10 cellular contexts compared by ENCODE assay signal in the genomic region with DNA sequence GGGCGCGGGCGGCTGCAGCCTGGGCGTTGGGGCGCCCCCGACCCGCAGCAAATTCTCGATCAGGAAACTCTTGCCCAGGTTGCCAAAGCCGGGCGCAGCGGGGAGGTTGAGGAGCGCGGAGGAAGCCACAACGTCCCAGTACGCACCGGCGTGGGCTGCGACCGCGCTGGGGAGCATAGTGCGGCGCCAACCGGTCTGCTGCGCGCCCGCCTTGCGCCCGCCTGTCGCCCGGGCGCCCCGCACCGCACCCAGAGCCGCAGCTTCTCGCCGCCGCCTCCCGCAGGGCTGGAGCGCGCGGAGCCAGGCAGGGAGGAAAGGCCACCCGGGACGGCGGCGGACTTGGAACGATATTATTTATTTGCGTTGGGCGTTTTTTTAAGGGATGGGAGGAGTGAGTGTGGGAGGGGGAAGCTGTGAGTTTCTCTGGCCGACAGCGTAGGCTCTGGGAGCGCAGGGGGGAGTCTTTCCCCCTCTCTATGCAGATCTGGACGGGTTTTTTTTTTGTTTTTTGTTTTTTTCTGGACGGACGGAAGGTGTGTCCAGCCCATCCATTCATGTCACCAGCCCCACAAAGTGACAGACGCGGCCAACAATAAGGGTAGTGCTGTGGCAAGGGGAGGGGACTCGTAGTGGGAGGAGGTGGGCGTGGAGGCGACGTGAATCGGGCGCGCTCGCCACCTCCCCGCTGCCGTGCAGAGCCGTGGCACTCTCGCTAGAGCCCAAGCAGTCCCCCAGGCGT. TPM values are rescaled to one million over a fixed set of nuclear protein-coding genes. Genes with fewer than 3 reads are reported as not detected.
DNase-seq lines count a peak whose midpoint lies in the region; ATAC-seq, FAIRE-seq and TF ChIP-seq lines count a peak whose summit lies in the region.
"Had no signal": no experiment of that assay in that cellular context is flagged by ENCODE, and none has a peak within 500 bp of the region (broad histone marks: within the 10 kb centered on the region; RNA-seq: fewer than 3 reads in every experiment).

Gene DBX2, minus strand, starts transcription at position 349 of the 739 bp plus-strand sequence. Its CDS starts 172 bp downstream, at position 177.

- DNase-seq in activated CD4-positive, alpha-beta T cell treated with anti-CD3 and anti-CD28 coated beads for 48 hours, result peak; percentile 5
- no peak for DNase-seq in activated CD4-positive, alpha-beta T cell treated with anti-CD3 and anti-CD28 coated beads, Interleukin-2, amount 50 U/mL, for 1 hour
- DNase-seq in bronchial epithelial cell (ENCODE audit: low read depth) (no peak), tibial artery (no peak), glomerular visceral epithelial cell (ENCODE audit: extremely low spot score) (no peak), middle frontal gyrus (ENCODE audit: extremely low spot score, low spot score) (no peak)
- DNase-seq: CD8-positive, alpha-beta T cell; immature natural killer cell had no signal

- peaks cover 0 to 24% (median 14%) of the 10 kb centered on the region in 4 donors for H3K4me1 ChIP-seq in tibial artery

- no peak for TF ChIP-seq CTCF in bronchial epithelial cell (IDR thresholded peaks at IDR 0.05; ENCODE audit: insufficient read depth, low read length, severe bottlenecking)
- TF ChIP-seq CTCF in tibial artery (IDR thresholded peaks at IDR 0.05), result no peak

- H3K36me3 ChIP-seq in bronchial epithelial cell (ENCODE audit: control insufficient read depth, insufficient read depth, low read length) (no peaks in the 10 kb centered on the region), tibial artery (no peaks in the 10 kb centered on the region)

- ATAC-seq in HG03280 (IDR thresholded peaks at IDR 0.05; ENCODE audit: unreplicated experiment), result no peak
- ATAC-seq: CD8-positive, alpha-beta T cell had no signal

- H3K27me3 ChIP-seq in bronchial epithelial cell (ENCODE audit: control insufficient read depth, insufficient read depth, low read length) (peaks cover 15% of the 10 kb centered on the region), layer of hippocampus (ENCODE audit: control insufficient read depth, insufficient read depth, low read length) (peaks cover 2% of the 10 kb centered on the region), tibial artery (peaks cover 0 to 31% of the 10 kb centered on the region in 2 donors)

- H3K9me3 ChIP-seq in tibial artery, result no peaks in the 10 kb centered on the region

- H3K27ac ChIP-seq in layer of hippocampus (ENCODE audit: low read depth, low read length) (peak within 1 kb of the TSS; percentile 38), tibial artery (no peak within 1 kb of the TSS)

- intact Hi-C loops in tibial artery (cut with DNase I; ENCODE audit: low total_unique reads), result no loop called here

- peak within 1 kb of the TSS; percentile 0 for H3K4me3 ChIP-seq in bronchial epithelial cell (ENCODE audit: low read depth, low read length)
- peak within 1 kb of the TSS; percentile 28 to 43 for H3K4me3 ChIP-seq in tibial artery

- no peak for FAIRE-seq in bronchial epithelial cell (lab: Jason Lieb, UNC)

RNA-seq across cellular contexts. Expression of gene DBX2, which starts in this region (rescaled TPM):
- total RNA-seq in bronchial epithelial cell, result not detected in 2 replicates
- total RNA-seq: CD8-positive, alpha-beta T cell had no signal
